In the genomic region with DNA sequence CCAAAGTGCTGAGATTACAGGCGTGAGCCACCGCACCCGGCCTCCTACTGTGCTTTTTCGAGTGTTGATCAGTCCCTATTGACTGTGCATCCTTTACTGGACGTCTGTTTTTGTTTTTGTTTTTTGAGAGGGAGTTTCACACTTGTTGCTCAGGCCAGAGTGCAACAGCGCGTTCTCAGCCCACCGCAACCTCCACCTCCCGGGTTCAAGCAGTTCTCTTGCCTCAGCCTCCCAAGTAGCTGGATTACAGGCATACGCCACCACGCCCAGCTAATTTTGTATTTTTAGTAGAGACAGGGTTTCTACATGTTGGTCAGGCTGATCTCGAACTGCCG, we compare ENCODE assay signal across 14 cellular contexts. TPM values are rescaled to one million over a fixed set of nuclear protein-coding genes. Genes with fewer than 3 reads are reported as not detected.
DNase-seq lines count a peak whose midpoint lies in the region; ATAC-seq and TF ChIP-seq lines count a peak whose summit lies in the region.
"Not testable (repeated sequence)": the region's sequence is repeated elsewhere in the genome, so short reads cannot be mapped to it uniquely, and the experiment has no call there.
"Had no signal": no experiment of that assay in that cellular context is flagged by ENCODE, and none has a peak within 500 bp of the region (broad histone marks: within the 10 kb centered on the region; RNA-seq: fewer than 3 reads in every experiment).

No MANE protein-coding gene starts in this region.

- intact Hi-C loops in CD4-positive, alpha-beta memory T cell (cut with micrococcal nuclease); left lung (cut with DNase I); upper lobe of right lung (cut with DNase I): not testable (repeated sequence)

- peak overlapping the region; percentile 90 to 98 (median 94) for H3K4me3 Mint-ChIP-seq in CD4-positive, alpha-beta memory T cell
- peak overlapping the region; percentile 95 for H3K4me3 Mint-ChIP-seq in T-helper 1 cell treated with Interleukin-12 subunit alpha and Interleukin-12 subunit beta and Interleukin-4 antibody, amounts not matched to agents 30 μg/mL and 1 μg/mL, for 36 hours
- H3K4me3 Mint-ChIP-seq in activated T-helper 17 cell treated with anti-CD3 and anti-CD28 coated beads, Interleukin-2, amount 50 U/mL, for 72 hours: peak overlapping the region; percentile 99
- H3K4me3 Mint-ChIP-seq in progenitor cell of endocrine pancreas (ENCODE audit: low read depth): peak overlapping the region; percentile 86

- peaks cover 51% of the 10 kb centered on the region for H3K79me2 ChIP-seq in KMS-11 (ENCODE audit: insufficient read depth, low read depth)

- H3K27ac Mint-ChIP-seq in CD4-positive, alpha-beta memory T cell: peak overlapping the region; percentile 10 to 97 (median 93)
- peak overlapping the region; percentile 57 for H3K27ac Mint-ChIP-seq in T-helper 1 cell treated with Interleukin-12 subunit alpha and Interleukin-12 subunit beta and Interleukin-4 antibody, amounts not matched to agents 30 μg/mL and 1 μg/mL, for 36 hours
- H3K27ac Mint-ChIP-seq in activated T-helper 17 cell treated with anti-CD3 and anti-CD28 coated beads, Interleukin-2, amount 50 U/mL, for 72 hours: peak overlapping the region; percentile 89
- H3K27ac Mint-ChIP-seq in progenitor cell of endocrine pancreas: not testable (repeated sequence)

- POLR2A ChIA-PET in CD4-positive, alpha-beta memory T cell (lab: Charles Lee; ENCODE audit: partially characterized antibody): interaction anchor here (1.5 to 2.1 kb wide), 2 partner anchors 49 to 81 kb away, joined by 6 to 8 read pairs; a partner anchor contains a TSS

- H2AFZ ChIP-seq in KMS-11 (ENCODE audit: low read depth): not testable (repeated sequence)

- H3K4me1 Mint-ChIP-seq in CD4-positive, alpha-beta memory T cell: peaks cover 18 to 40% (median 30%) of the 10 kb centered on the region in 4 donors
- peaks cover 28% of the 10 kb centered on the region for H3K4me1 Mint-ChIP-seq in T-helper 1 cell treated with Interleukin-12 subunit alpha and Interleukin-12 subunit beta and Interleukin-4 antibody, amounts not matched to agents 30 μg/mL and 1 μg/mL, for 36 hours (ENCODE audit: low read depth)
- H3K4me1 Mint-ChIP-seq in activated T-helper 17 cell treated with anti-CD3 and anti-CD28 coated beads, Interleukin-2, amount 50 U/mL, for 72 hours: peaks cover 19% of the 10 kb centered on the region
- H3K4me1 Mint-ChIP-seq in progenitor cell of endocrine pancreas (ENCODE audit: low read depth): peaks cover 11% of the 10 kb centered on the region

- CTCF ChIA-PET in CD4-positive, alpha-beta memory T cell (lab: Charles Lee; ENCODE audit: partially characterized antibody): not testable (repeated sequence)

- not testable (repeated sequence) for H3K27ac ChIP-seq in CD4-positive, alpha-beta memory T cell (ENCODE audit: low read depth, low read length); KMS-11; upper lobe of right lung
- peak overlapping the region in 1 of 2 donors; percentile 91 for H3K27ac ChIP-seq in coronary artery
- H3K27ac ChIP-seq in left lung: peak overlapping the region in 1 of 2 donors; percentile 86

- H3K4me2 ChIP-seq in KMS-11: peak overlapping the region; percentile 81; the same call in 1 of the 2 replicates

- DNase-seq in CD4-positive, alpha-beta memory T cell; coronary artery (ENCODE audit: low spot score); left lung; progenitor cell of endocrine pancreas (ENCODE audit: low spot score, unreplicated experiment); upper lobe of right lung: not testable (repeated sequence)

- peaks cover 25% of the 10 kb centered on the region for H3K4me1 ChIP-seq in CD4-positive, alpha-beta memory T cell (ENCODE audit: insufficient read depth, low read length)
- H3K4me1 ChIP-seq in KMS-11 (ENCODE audit: low read depth, poor library complexity, severe bottlenecking) (peaks cover 24% of the 10 kb centered on the region), left lung (peaks cover 5 to 32% of the 10 kb centered on the region in 2 donors), upper lobe of right lung (peaks cover 10% of the 10 kb centered on the region)

- H3K27me3 ChIP-seq in CD4-positive, alpha-beta memory T cell (ENCODE audit: insufficient read depth, low read length); KMS-11 (ENCODE audit: insufficient read depth, low read depth); left lung; upper lobe of right lung: not testable (repeated sequence)

- peak overlapping the region; percentile 88; the same call in 1 of the 2 replicates for H3K9ac ChIP-seq in KMS-11

- TF ChIP-seq CTCF in KMS-11 (conservative IDR thresholded peaks at IDR 0.05; ENCODE audit: low read depth, low read length); coronary artery (IDR thresholded peaks at IDR 0.05); left lung (IDR thresholded peaks at IDR 0.05); progenitor cell of endocrine pancreas (IDR thresholded peaks at IDR 0.05; ENCODE audit: unreplicated experiment); upper lobe of right lung (IDR thresholded peaks at IDR 0.05): not testable (repeated sequence)

- H3K9me3 ChIP-seq in CD4-positive, alpha-beta memory T cell (ENCODE audit: control insufficient read depth in 1 of 2, low read length in 2 of 2); left lung; upper lobe of right lung: not testable (repeated sequence)

- peaks cover 7 to 27% of the 10 kb centered on the region in 2 donors for H3K36me3 Mint-ChIP-seq in CD4-positive, alpha-beta memory T cell
- H3K36me3 Mint-ChIP-seq in T-helper 1 cell treated with Interleukin-12 subunit alpha and Interleukin-12 subunit beta and Interleukin-4 antibody, amounts not matched to agents 30 μg/mL and 1 μg/mL, for 36 hours (ENCODE audit: low read depth): peaks cover 17% of the 10 kb centered on the region
- peaks cover 70% of the 10 kb centered on the region for H3K36me3 Mint-ChIP-seq in activated T-helper 17 cell treated with anti-CD3 and anti-CD28 coated beads, Interleukin-2, amount 50 U/mL, for 72 hours (ENCODE audit: low read depth)
- H3K36me3 Mint-ChIP-seq in progenitor cell of endocrine pancreas (ENCODE audit: insufficient read depth): not testable (repeated sequence)

- ATAC-seq in activated T-helper 17 cell treated with anti-CD3 and anti-CD28 coated beads, Interleukin-2, amount 50 U/mL, for 72 hours (replicated peaks); left lung; upper lobe of right lung: not testable (repeated sequence)

- H3K9me3 Mint-ChIP-seq in CD4-positive, alpha-beta memory T cell; T-helper 1 cell treated with Interleukin-12 subunit alpha and Interleukin-12 subunit beta and Interleukin-4 antibody, amounts not matched to agents 30 μg/mL and 1 μg/mL, for 36 hours; activated T-helper 17 cell treated with anti-CD3 and anti-CD28 coated beads, Interleukin-2, amount 50 U/mL, for 72 hours; progenitor cell of endocrine pancreas (ENCODE audit: low read depth): not testable (repeated sequence)

- not testable (repeated sequence) for H3K4me3 ChIP-seq in CD4-positive, alpha-beta memory T cell (ENCODE audit: low read length in 2 of 2); KMS-11 (IDR thresholded peaks at IDR 0.05; ENCODE audit: insufficient read depth, low read depth, low read length)
- H3K4me3 ChIP-seq in coronary artery (peak overlapping the region; percentile 93), left lung (peak overlapping the region; percentile 72 to 86), upper lobe of right lung (peak overlapping the region; percentile 94)

- H4K20me1 ChIP-seq in KMS-11 (ENCODE audit: insufficient read depth): not testable (repeated sequence)

- H3K36me3 ChIP-seq in CD4-positive, alpha-beta memory T cell (ENCODE audit: insufficient read depth, low read length); KMS-11 (ENCODE audit: insufficient read depth): not testable (repeated sequence)
- peaks cover 0 to 23% of the 10 kb centered on the region in 2 donors for H3K36me3 ChIP-seq in left lung
- peaks cover 20% of the 10 kb centered on the region for H3K36me3 ChIP-seq in upper lobe of right lung

- H3K27me3 Mint-ChIP-seq in CD4-positive, alpha-beta memory T cell; T-helper 1 cell treated with Interleukin-12 subunit alpha and Interleukin-12 subunit beta and Interleukin-4 antibody, amounts not matched to agents 30 μg/mL and 1 μg/mL, for 36 hours (ENCODE audit: low read depth); activated T-helper 17 cell treated with anti-CD3 and anti-CD28 coated beads, Interleukin-2, amount 50 U/mL, for 72 hours; progenitor cell of endocrine pancreas: not testable (repeated sequence)

RNA-seq across cellular contexts. Expression of a gene that starts 1.4 kb away (rescaled TPM):
- 10 to 100 TPM; 27.3 to 35.7 TPM for total RNA-seq in CD4-positive, alpha-beta memory T cell
- polyA plus RNA-seq in CD4-positive, alpha-beta memory T cell: 10 to 100 TPM in 1 of 2 donors, 1 to 10 TPM in 1; 2.8 to 13.2 TPM
- total RNA-seq in activated T-helper 17 cell treated with anti-CD3 and anti-CD28 coated beads, Interleukin-2, amount 50 U/mL, for 72 hours: 10 to 100 TPM; 29.2 to 36.7 TPM
- total RNA-seq in left lung (10 to 100 TPM; 16.3 to 17.9 TPM), progenitor cell of endocrine pancreas (31.2 and 31.5 TPM in 2 replicates), upper lobe of right lung (21.4 TPM)

RNA-seq across cellular contexts. Expression of a gene that starts 1.5 kb away (rescaled TPM):
- total RNA-seq in CD4-positive, alpha-beta memory T cell: 10 to 100 TPM; 13.0 to 15.2 TPM
- 1 to 10 TPM; 4.8 to 7.2 TPM for polyA plus RNA-seq in CD4-positive, alpha-beta memory T cell
- total RNA-seq in activated T-helper 17 cell treated with anti-CD3 and anti-CD28 coated beads, Interleukin-2, amount 50 U/mL, for 72 hours: 10 to 100 TPM; 36.9 to 73.7 TPM
- total RNA-seq in left lung: 100 to 1,000 TPM; 122 to 128 TPM
- 105 and 111 TPM in 2 replicates for total RNA-seq in progenitor cell of endocrine pancreas
- 110 TPM for total RNA-seq in upper lobe of right lung

RNA-seq across cellular contexts. Expression of a gene that starts 32.3 kb away (rescaled TPM):
- not detected for total RNA-seq in CD4-positive, alpha-beta memory T cell
- not detected for polyA plus RNA-seq in CD4-positive, alpha-beta memory T cell
- not detected for total RNA-seq in activated T-helper 17 cell treated with anti-CD3 and anti-CD28 coated beads, Interleukin-2, amount 50 U/mL, for 72 hours
- total RNA-seq in left lung (not detected), progenitor cell of endocrine pancreas (not detected in 2 replicates), upper lobe of right lung (not detected)
- total RNA-seq: activated CD8-positive, alpha-beta memory T cell treated with anti-CD3 and anti-CD28 coated beads for 36 hours; body of pancreas; dermis microvascular lymphatic vessel endothelial cell; kidney epithelial cell; mucosa of descending colon; vagina had no signal
